Comparison of ENCODE assay signal across 18 cellular contexts in genomic region chr7:43763183-43763582, GRCh38. TPM values are rescaled to one million over a fixed set of nuclear protein-coding genes. Genes with fewer than 3 reads are reported as not detected.
DNase-seq lines count a peak whose midpoint lies in the region; ATAC-seq and TF ChIP-seq lines count a peak whose summit lies in the region.
"Had no signal": no experiment of that assay in that cellular context is flagged by ENCODE, and none has a peak within 500 bp of the region (broad histone marks: within the 10 kb centered on the region; RNA-seq: fewer than 3 reads in every experiment).

No MANE protein-coding gene starts in this region.

- peaks cover 10% of the 10 kb centered on the region for H3K4me1 ChIP-seq in CD4-positive, CD25-positive, alpha-beta regulatory T cell (ENCODE audit: control insufficient read depth, insufficient read depth, low read length, poor library complexity, severe bottlenecking)
- peaks cover 27% of the 10 kb centered on the region for H3K4me1 ChIP-seq in HAP-1

- peaks cover 6 to 38% (median 24%) of the 10 kb centered on the region in 4 donors for H3K4me1 Mint-ChIP-seq in CD4-positive, CD25-positive, alpha-beta regulatory T cell
- peaks cover 62% of the 10 kb centered on the region for H3K4me1 Mint-ChIP-seq in dendritic cell treated with granulocyte-macrophage colony-stimulating factor and Interleukin-4, amounts not matched to agents 40 ng/mL and 50 ng/mL, for 4 days (ENCODE audit: low read depth)
- peaks cover 25% of the 10 kb centered on the region for H3K4me1 Mint-ChIP-seq in neural crest cell
- H3K4me1 Mint-ChIP-seq: stimulated activated effector memory CD8-positive, alpha-beta T cell treated with anti-CD3 and anti-CD28 coated beads, Interleukin-12 subunit alpha, Interleukin-12 subunit beta, amount 100 ng/mL, for 72 hours had no signal

- no peaks in the 10 kb centered on the region for H3K27me3 ChIP-seq in CD4-positive, CD25-positive, alpha-beta regulatory T cell (ENCODE audit: control insufficient read depth, insufficient read depth, low read length)
- H3K27me3 ChIP-seq in HAP-1 (ENCODE audit: low read depth) = no peaks in the 10 kb centered on the region
- H3K27me3 ChIP-seq: adrenal gland had no signal

- H3K9me3 Mint-ChIP-seq in CD4-positive, CD25-positive, alpha-beta regulatory T cell = no peaks in the 10 kb centered on the region
- no peaks in the 10 kb centered on the region for H3K9me3 Mint-ChIP-seq in dendritic cell treated with granulocyte-macrophage colony-stimulating factor and Interleukin-4, amounts not matched to agents 40 ng/mL and 50 ng/mL, for 4 days
- H3K9me3 Mint-ChIP-seq in neural crest cell = no peaks in the 10 kb centered on the region
- H3K9me3 Mint-ChIP-seq: activated T-cell treated with anti-CD3 and anti-CD28 coated beads, Interleukin-2, amount 50 U/mL, for 4 hours; nephron progenitor cell; stimulated activated effector memory CD8-positive, alpha-beta T cell treated with anti-CD3 and anti-CD28 coated beads, Interleukin-12 subunit alpha, Interleukin-12 subunit beta, amount 100 ng/mL, for 72 hours had no signal

- in situ Hi-C loops in HAP-1 (cut with MboI; ENCODE audit: low sequenced_read_pairs) = no loop called here

- no peaks in the 10 kb centered on the region for H3K27me3 Mint-ChIP-seq in CD4-positive, CD25-positive, alpha-beta regulatory T cell
- H3K27me3 Mint-ChIP-seq in dendritic cell treated with granulocyte-macrophage colony-stimulating factor and Interleukin-4, amounts not matched to agents 40 ng/mL and 50 ng/mL, for 4 days = no peaks in the 10 kb centered on the region
- H3K27me3 Mint-ChIP-seq in neural crest cell (ENCODE audit: low read depth) = peaks cover 12% of the 10 kb centered on the region
- H3K27me3 Mint-ChIP-seq: activated CD4-positive, alpha-beta T cell treated with anti-CD3 and anti-CD28 coated beads for 36 hours had no signal

- H3K9me3 ChIP-seq in CD4-positive, CD25-positive, alpha-beta regulatory T cell (ENCODE audit: control insufficient read depth in 2 of 2, low read length in 2 of 2) = no peaks in the 10 kb centered on the region
- no peaks in the 10 kb centered on the region for H3K9me3 ChIP-seq in HAP-1
- H3K9me3 ChIP-seq: adrenal gland had no signal

- no peak for TF ChIP-seq CTCF in neural crest cell (conservative IDR thresholded peaks at IDR 0.05)

- no peaks in the 10 kb centered on the region for H3K36me3 Mint-ChIP-seq in CD4-positive, CD25-positive, alpha-beta regulatory T cell
- H3K36me3 Mint-ChIP-seq in dendritic cell treated with granulocyte-macrophage colony-stimulating factor and Interleukin-4, amounts not matched to agents 40 ng/mL and 50 ng/mL, for 4 days (ENCODE audit: low read depth) = peaks cover 43% of the 10 kb centered on the region
- no peaks in the 10 kb centered on the region for H3K36me3 Mint-ChIP-seq in neural crest cell (ENCODE audit: low read depth)
- H3K36me3 Mint-ChIP-seq: stimulated activated effector memory CD8-positive, alpha-beta T cell treated with anti-CD3 and anti-CD28 coated beads, Interleukin-12 subunit alpha, Interleukin-12 subunit beta, amount 100 ng/mL, for 72 hours had no signal

- no peak overlapping the region for H3K27ac ChIP-seq in CD4-positive, CD25-positive, alpha-beta regulatory T cell (ENCODE audit: insufficient read depth, low read length, poor library complexity, severe bottlenecking)
- H3K27ac ChIP-seq: hepatocyte had no signal

- intact Hi-C loops in dendritic cell treated with granulocyte-macrophage colony-stimulating factor and Interleukin-4, amounts not matched to agents 40 ng/mL and 50 ng/mL, for 4 days (cut with micrococcal nuclease) = no loop called here

- DNase-seq in CD4-positive, CD25-positive, alpha-beta regulatory T cell = no peak
- DNase-seq in OCI-M1 (lab: John Stamatoyannopoulos, UW) (peak; percentile 19), neural crest cell (ENCODE audit: low read depth, low spot score) (no peak), medulla oblongata (ENCODE audit: extremely low spot score) (no peak), HAP-1 (ENCODE audit: low spot score in 2 of 2) (no peak)
- DNase-seq in activated naive CD4-positive, alpha-beta T cell treated with anti-CD3 and anti-CD28 coated beads, Interleukin-2, amount 50 U/mL, for 16 hours = no peak
- DNase-seq: activated CD4-positive, alpha-beta T cell treated with anti-CD3 and anti-CD28 coated beads for 36 hours; activated T-cell treated with anti-CD3 and anti-CD28 coated beads, Interleukin-2, amount 50 U/mL, for 4 hours; left colon; NCI-H69; nephron progenitor cell; T-helper 1 cell had no signal

- H3K4me3 Mint-ChIP-seq in CD4-positive, CD25-positive, alpha-beta regulatory T cell = peak overlapping the region in 2 of 4 donors; percentile 27 to 35
- H3K4me3 Mint-ChIP-seq in dendritic cell treated with granulocyte-macrophage colony-stimulating factor and Interleukin-4, amounts not matched to agents 40 ng/mL and 50 ng/mL, for 4 days = peak overlapping the region; percentile 66
- H3K4me3 Mint-ChIP-seq in neural crest cell = peak overlapping the region; percentile 23
- H3K4me3 Mint-ChIP-seq: activated T-cell treated with anti-CD3 and anti-CD28 coated beads, Interleukin-2, amount 50 U/mL, for 4 hours; nephron progenitor cell; stimulated activated effector memory CD8-positive, alpha-beta T cell treated with anti-CD3 and anti-CD28 coated beads, Interleukin-12 subunit alpha, Interleukin-12 subunit beta, amount 100 ng/mL, for 72 hours had no signal

- peak overlapping the region in 2 of 3 donors; percentile 32 to 46 for H3K27ac Mint-ChIP-seq in CD4-positive, CD25-positive, alpha-beta regulatory T cell
- H3K27ac Mint-ChIP-seq in dendritic cell treated with granulocyte-macrophage colony-stimulating factor and Interleukin-4, amounts not matched to agents 40 ng/mL and 50 ng/mL, for 4 days = peak overlapping the region; percentile 81
- no peak overlapping the region for H3K27ac Mint-ChIP-seq in neural crest cell (ENCODE audit: unreplicated experiment)
- H3K27ac Mint-ChIP-seq: nephron progenitor cell; stimulated activated effector memory CD8-positive, alpha-beta T cell treated with anti-CD3 and anti-CD28 coated beads, Interleukin-12 subunit alpha, Interleukin-12 subunit beta, amount 100 ng/mL, for 72 hours had no signal

- no peaks in the 10 kb centered on the region for H3K36me3 ChIP-seq in CD4-positive, CD25-positive, alpha-beta regulatory T cell (ENCODE audit: control insufficient read depth, insufficient read depth, low read length)
- H3K36me3 ChIP-seq in HAP-1 (replicated peaks) = no peaks in the 10 kb centered on the region
- H3K36me3 ChIP-seq: adrenal gland had no signal

- no peak for ATAC-seq in CD4-positive, CD25-positive, alpha-beta regulatory T cell (ENCODE audit: low read depth in 2 of 2)
- ATAC-seq in HG03354 (IDR thresholded peaks at IDR 0.05; ENCODE audit: poor library complexity, severe bottlenecking, unreplicated experiment) = no peak
- ATAC-seq: activated CD4-positive, alpha-beta T cell treated with anti-CD3 and anti-CD28 coated beads for 36 hours; activated T-cell treated with anti-CD3 and anti-CD28 coated beads, Interleukin-2, amount 50 U/mL, for 4 hours; esophagus mucosa; left colon; stimulated activated effector memory CD8-positive, alpha-beta T cell treated with anti-CD3 and anti-CD28 coated beads, Interleukin-12 subunit alpha, Interleukin-12 subunit beta, amount 100 ng/mL, for 72 hours had no signal

- no peak overlapping the region for H3K4me3 ChIP-seq in CD4-positive, CD25-positive, alpha-beta regulatory T cell (ENCODE audit: low read depth, low read length)
- no peak overlapping the region for H3K4me3 ChIP-seq in HAP-1
- H3K4me3 ChIP-seq: adrenal gland, hepatocyte had no signal

RNA-seq across cellular contexts. Expression of gene BLVRA, which starts 4.7 kb away (rescaled TPM):
- 25.9 TPM for total RNA-seq in CD4-positive, CD25-positive, alpha-beta regulatory T cell
- polyA plus RNA-seq in CD4-positive, CD25-positive, alpha-beta regulatory T cell = 10 to 100 TPM; 40.8 to 76.3 (median 53.9) TPM
- 31.3 and 31.6 TPM in 2 replicates for total RNA-seq in neural crest cell

RNA-seq across cellular contexts. Expression of gene COA1, which starts 33.9 kb away (rescaled TPM):
- 52.9 TPM for total RNA-seq in CD4-positive, CD25-positive, alpha-beta regulatory T cell
- polyA plus RNA-seq in CD4-positive, CD25-positive, alpha-beta regulatory T cell = 10 to 100 TPM; 41.3 to 65.8 (median 45.3) TPM
- 102 and 116 TPM in 2 replicates for total RNA-seq in neural crest cell
